8 cellular contexts compared by ENCODE assay signal in the genomic region with DNA sequence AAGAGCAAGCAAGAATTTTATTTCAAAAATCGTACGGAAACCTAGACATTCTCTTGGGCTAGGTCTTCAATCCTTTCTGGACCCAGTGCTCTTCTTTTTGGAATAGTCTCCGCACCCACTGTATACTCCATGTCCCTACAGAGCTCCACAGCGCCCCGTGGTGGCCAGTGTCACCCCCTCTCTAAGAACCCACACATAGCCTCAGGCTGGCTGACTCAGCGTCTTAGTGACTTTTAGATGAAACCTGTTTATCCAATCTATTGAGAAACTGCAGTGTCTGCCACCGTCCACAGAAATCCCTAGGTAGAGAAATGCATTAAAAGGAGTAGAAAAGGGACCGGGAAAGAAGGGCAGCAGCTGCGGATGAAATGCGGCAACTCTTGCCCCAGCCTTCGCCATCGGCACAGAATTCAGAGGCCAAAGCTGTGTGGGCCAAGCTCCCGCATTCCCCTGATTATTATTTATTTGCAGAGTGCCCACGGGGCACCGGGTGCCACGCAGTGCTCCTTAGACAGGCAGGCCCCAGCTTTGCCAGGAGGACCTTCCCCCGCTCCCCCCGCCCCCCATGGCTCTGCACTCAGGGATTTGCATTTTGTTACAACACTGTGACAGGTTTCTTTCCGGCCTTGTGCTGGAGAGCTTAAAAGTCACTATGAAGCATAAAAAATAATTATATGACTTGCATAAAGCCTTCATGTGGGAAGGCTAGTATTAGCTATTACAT.
DNase-seq lines count a peak whose midpoint lies in the region; ATAC-seq and TF ChIP-seq lines count a peak whose summit lies in the region.

No MANE protein-coding gene starts in this region.

- H3K9me3 Mint-ChIP-seq in glutamatergic neuron (ENCODE audit: unreplicated experiment), result peaks cover 4% of the 10 kb centered on the region

- intact Hi-C loops in Right ventricle myocardium inferior (cut with DNase I), result no loop called here
- intact Hi-C loops in colonic mucosa (cut with DNase I), result no loop called here

- peaks cover 1% of the 10 kb centered on the region for H3K27me3 Mint-ChIP-seq in glutamatergic neuron (ENCODE audit: unreplicated experiment)

- peak; percentile 50 for DNase-seq in BE2C
- DNase-seq in H4 (ENCODE audit: low spot score), result peak; percentile 80
- peak; percentile 73 for DNase-seq in SK-N-MC (ENCODE audit: low read depth, low spot score)
- peak; percentile 80 for DNase-seq in glutamatergic neuron
- no peak for DNase-seq in NCI-H2081 treated with DMSO at 0.1 percent for 48 hours (lab: John Stamatoyannopoulos, UW)
- DNase-seq in Right ventricle myocardium inferior (ENCODE audit: missing footprints), result no peak
- DNase-seq in colonic mucosa, result no peak

- no peak for ATAC-seq in HG03095 (IDR thresholded peaks at IDR 0.05; ENCODE audit: unreplicated experiment)
- ATAC-seq in Right ventricle myocardium inferior, result no peak

- no peak overlapping the region for H3K4me3 Mint-ChIP-seq in glutamatergic neuron (ENCODE audit: unreplicated experiment)

- H3K27ac ChIP-seq in SK-N-MC (no peak overlapping the region), colonic mucosa (no peak overlapping the region)

- H3K4me1 Mint-ChIP-seq in glutamatergic neuron (ENCODE audit: low read depth, unreplicated experiment), result peaks cover 14% of the 10 kb centered on the region

- peaks cover 10% of the 10 kb centered on the region for H3K36me3 Mint-ChIP-seq in glutamatergic neuron (ENCODE audit: unreplicated experiment)

- H3K9me3 ChIP-seq in BE2C, result no peaks in the 10 kb centered on the region
- no peaks in the 10 kb centered on the region for H3K9me3 ChIP-seq in SK-N-MC (ENCODE audit: low read depth, low read length)
- H3K9me3 ChIP-seq in colonic mucosa, result no peaks in the 10 kb centered on the region

- TF ChIP-seq CTCF in BE2C (IDR thresholded peaks at IDR 0.05; ENCODE audit: low read depth, low read length), result peak; percentile 37
- peak; percentile 61 for TF ChIP-seq CTCF in glutamatergic neuron (IDR thresholded peaks at IDR 0.05; ENCODE audit: partially characterized antibody, unreplicated experiment)
- no peak for TF ChIP-seq CTCF in colonic mucosa (IDR thresholded peaks at IDR 0.05)

- H3K27ac Mint-ChIP-seq in glutamatergic neuron (ENCODE audit: unreplicated experiment), result no peak overlapping the region

- H3K36me3 ChIP-seq in BE2C, result no peaks in the 10 kb centered on the region
- H3K36me3 ChIP-seq in SK-N-MC (ENCODE audit: insufficient read depth, low read length), result no peaks in the 10 kb centered on the region
- no peaks in the 10 kb centered on the region for H3K36me3 ChIP-seq in colonic mucosa

- H3K9ac ChIP-seq in SK-N-MC (ENCODE audit: insufficient read length) (no peak overlapping the region), colonic mucosa (ENCODE audit: low read depth in 2 of 2, low read length in 2 of 2) (no peak overlapping the region)

- H3K4me1 ChIP-seq in BE2C, result no peaks in the 10 kb centered on the region
- no peaks in the 10 kb centered on the region for H3K4me1 ChIP-seq in colonic mucosa

- peaks cover 42% of the 10 kb centered on the region for H3K27me3 ChIP-seq in BE2C
- H3K27me3 ChIP-seq in colonic mucosa, result no peaks in the 10 kb centered on the region

- no peak overlapping the region for H3K4me3 ChIP-seq in BE2C (ENCODE audit: low read depth, low read length)
- H3K4me3 ChIP-seq in SK-N-MC, result peak overlapping the region; percentile 10
- H3K4me3 ChIP-seq in colonic mucosa, result no peak overlapping the region

Comparison
In these comparisons a context has a peak if more than half of its experiments do, and no peak if none do; other contexts are left out.
1. DNase-seq: peak in BE2C (single experiment), H4 (single experiment), SK-N-MC (single experiment) and glutamatergic neuron (single experiment); none in NCI-H2081 treated with DMSO at 0.1 percent for 48 hours (single experiment), Right ventricle myocardium inferior (single experiment) and colonic mucosa (single experiment).